Comparison of ENCODE assay signal across 7 cellular contexts in the genomic region with DNA sequence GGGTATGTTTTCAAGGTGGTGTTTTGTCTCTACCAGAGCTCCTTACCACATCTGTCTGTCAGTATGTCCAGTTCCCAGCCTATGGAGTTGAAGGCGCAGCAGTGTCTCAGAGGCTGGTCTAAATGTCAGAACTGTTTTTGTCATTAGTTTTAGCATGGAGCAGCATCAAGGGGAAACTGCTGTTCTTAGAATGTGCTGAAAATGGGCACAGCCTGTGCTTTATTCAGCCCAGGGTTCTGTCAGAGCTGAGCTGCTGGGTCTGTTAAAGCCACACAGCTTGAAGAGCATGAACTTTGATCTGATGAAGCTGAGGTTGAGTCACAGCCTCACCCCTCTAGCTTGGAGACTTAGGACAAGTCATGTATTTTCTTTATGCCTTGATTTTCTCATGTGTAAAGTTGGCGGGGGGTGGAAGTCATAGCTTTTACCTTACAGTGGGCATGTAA.
DNase-seq lines count a peak whose midpoint lies in the region; ATAC-seq and TF ChIP-seq lines count a peak whose summit lies in the region.

No MANE protein-coding gene starts in this region.

- peaks cover 7% of the 10 kb centered on the region for H3K9me3 ChIP-seq in mammary epithelial cell (replicated peaks; ENCODE audit: insufficient read depth, low read length)
- no peaks in the 10 kb centered on the region for H3K9me3 ChIP-seq in smooth muscle cell (replicated peaks; ENCODE audit: low read depth)

- H3K4me2 ChIP-seq in mammary epithelial cell (ENCODE audit: insufficient read depth, low read depth, low read length) (peak overlapping the region; percentile 46), smooth muscle cell (peak overlapping the region; percentile 62)

- 78% methylated on average over 2 of the region's 2 CpGs for WGBS in mammary epithelial cell (ENCODE audit: low coverage, missing lambda C conversion rate)
- 91% methylated on average over 2 of the region's 2 CpGs for WGBS in smooth muscle cell (ENCODE audit: low lambda C conversion rate)
- WGBS in lower leg skin, 2 donors = 86 to 88% methylated on average over 2 of the region's 2 CpGs

- intact Hi-C loops in mammary epithelial cell (cut with micrococcal nuclease) (no loop called here), lower leg skin (cut with DNase I; ENCODE audit: low total_unique reads) (loop anchor here (10.0 kb wide), 1 partner anchor 48 kb away; no protein-coding TSS in a partner anchor)

- no peak overlapping the region for H2AFZ ChIP-seq in mammary epithelial cell (ENCODE audit: low read depth, low read length)
- H2AFZ ChIP-seq in smooth muscle cell (ENCODE audit: low read depth) = no peak overlapping the region

- TF ChIP-seq POLR2A in lower leg skin (IDR thresholded peaks at IDR 0.05) = no peak

- no peak overlapping the region for H3K27ac ChIP-seq in mammary epithelial cell (ENCODE audit: insufficient read depth, low read depth, low read length)
- peak overlapping the region; percentile 34 for H3K27ac ChIP-seq in smooth muscle cell (ENCODE audit: low read depth)

- TF ChIP-seq CTCF in mammary epithelial cell (conservative IDR thresholded peaks at IDR 0.05 in 1 of 2, IDR thresholded peaks at IDR 0.05 in 1 of 2; ENCODE audit: extremely low read depth in 1 of 2, insufficient read depth in 1 of 2, low read depth in 1 of 2, low read length in 2 of 2) (no peak), smooth muscle cell (IDR thresholded peaks at IDR 0.05; ENCODE audit: borderline replicate concordance, insufficient read depth, poor library complexity, severe bottlenecking) (no peak), lower leg skin (IDR thresholded peaks at IDR 0.05) (no peak)

- ATAC-seq in GM21825 (IDR thresholded peaks at IDR 0.05; ENCODE audit: unreplicated experiment) = peak; percentile 16

- in situ Hi-C loops in mammary epithelial cell (cut with MboI; ENCODE audit: low sequenced_read_pairs in 2 of 2) = no loop called here

- no TSS peak for BruUV-seq in mammary epithelial cell (replicated peaks; lab: Mats Ljungman, UMichigan)

- H3K79me2 ChIP-seq in mammary epithelial cell (ENCODE audit: insufficient read depth, low read length) = no peaks in the 10 kb centered on the region
- no peaks in the 10 kb centered on the region for H3K79me2 ChIP-seq in smooth muscle cell (ENCODE audit: low read depth)

- no peaks in the 10 kb centered on the region for H3F3A ChIP-seq in smooth muscle cell (ENCODE audit: low read depth)

- H3K4me1 ChIP-seq in mammary epithelial cell (ENCODE audit: insufficient read depth, low read length) (peaks cover 27% of the 10 kb centered on the region), smooth muscle cell (ENCODE audit: low read depth) (no peaks in the 10 kb centered on the region)

- no peaks in the 10 kb centered on the region for H4K20me1 ChIP-seq in mammary epithelial cell (ENCODE audit: insufficient read depth, low read length)
- H4K20me1 ChIP-seq in smooth muscle cell (ENCODE audit: low read depth) = no peaks in the 10 kb centered on the region

- H3K36me3 ChIP-seq in mammary epithelial cell (ENCODE audit: insufficient read depth, low read length) (no peaks in the 10 kb centered on the region), smooth muscle cell (ENCODE audit: low read depth) (no peaks in the 10 kb centered on the region)

- H3K9ac ChIP-seq in mammary epithelial cell (ENCODE audit: insufficient read depth, low read length) = no peak overlapping the region
- no peak overlapping the region for H3K9ac ChIP-seq in smooth muscle cell (ENCODE audit: low read depth)

- peak; percentile 11 for DNase-seq in RPMI8226
- DNase-seq in mammary epithelial cell = peak; percentile 44
- no peak for DNase-seq in smooth muscle cell (lab: John Stamatoyannopoulos, UW; ENCODE audit: unreplicated experiment)
- no peak for DNase-seq in NCI-H1436 treated with DMSO at 0.1 percent for 48 hours (lab: John Stamatoyannopoulos, UW)
- no peak for DNase-seq in NCI-H1436 (lab: John Stamatoyannopoulos, UW)
- no peak for DNase-seq in lower leg skin (ENCODE audit: low spot score in 2 of 2)

- H3K4me3 ChIP-seq in mammary epithelial cell (replicated peaks in 1 of 3; ENCODE audit: insufficient read depth in 1 of 3, low read depth in 2 of 3, low read length in 3 of 3) (no peak overlapping the region), smooth muscle cell (no peak overlapping the region), lower leg skin (ENCODE audit: low read depth, poor library complexity, severe bottlenecking) (no peak overlapping the region)

- CTCF ChIA-PET in mammary epithelial cell (lab: Charles Lee; ENCODE audit: low non-redundant PET) = no interaction called here

- dilution Hi-C loops in mammary epithelial cell (cut with HindIII; ENCODE audit: low sequenced_read_pairs) = loop anchor here (5.0 kb wide), 2 partner anchors 101 to 406 kb away; no protein-coding TSS in a partner anchor

- H3K27me3 ChIP-seq in mammary epithelial cell (ENCODE audit: insufficient read depth, low read length) = peaks cover 41% of the 10 kb centered on the region
- no peaks in the 10 kb centered on the region for H3K27me3 ChIP-seq in smooth muscle cell (ENCODE audit: low read depth)

Comparison
In these comparisons a context has a peak if more than half of its experiments do, and no peak if none do; other contexts are left out.
1. DNase-seq: peak in RPMI8226 (single experiment) and mammary epithelial cell (single experiment); none in smooth muscle cell (single experiment), NCI-H1436 treated with DMSO at 0.1 percent for 48 hours (single experiment), NCI-H1436 (single experiment) and lower leg skin (0 of 2).